19 cellular contexts compared by ENCODE assay signal in genomic region chr2:46956981-46957531, GRCh38. TPM values are rescaled to one million over a fixed set of nuclear protein-coding genes. Genes with fewer than 3 reads are reported as not detected.
DNase-seq lines count a peak whose midpoint lies in the region; ATAC-seq and TF ChIP-seq lines count a peak whose summit lies in the region.
"Had no signal": no experiment of that assay in that cellular context is flagged by ENCODE, and none has a peak within 500 bp of the region (broad histone marks: within the 10 kb centered on the region; RNA-seq: fewer than 3 reads in every experiment).

No MANE protein-coding gene starts in this region.

- intact Hi-C loops in left ventricle myocardium superior (cut with micrococcal nuclease) (no loop called here), right cardiac atrium (cut with DNase I) (no loop called here), thyroid gland (cut with DNase I) (no loop called here)

- H3K27ac Mint-ChIP-seq in T-helper 17 cell: peak overlapping the region; percentile 84

- WGBS in right cardiac atrium: 74% methylated on average over 10 of the region's 10 CpGs
- 37 to 44% methylated on average over 5 to 10 of the region's 10 CpGs for WGBS in thyroid gland, 2 donors

- H3K9me3 ChIP-seq in right cardiac atrium (ENCODE audit: control insufficient read depth, low read length) (no peaks in the 10 kb centered on the region), T-helper 17 cell (ENCODE audit: control insufficient read depth, low read length, poor library complexity, severe bottlenecking) (no peaks in the 10 kb centered on the region), thyroid gland (no peaks in the 10 kb centered on the region)

- CTCF ChIA-PET in GM10248 (lab: Yijun Ruan, JAX): interaction anchor here (1.0 to 1.6 kb wide), 2 partner anchors 15 to 366 kb away, joined by 3 read pairs; no protein-coding TSS in a partner anchor

- H3K27me3 Mint-ChIP-seq in T-helper 17 cell: no peaks in the 10 kb centered on the region

- peaks cover 20% of the 10 kb centered on the region for H3K4me1 Mint-ChIP-seq in T-helper 17 cell

- peaks cover 7% of the 10 kb centered on the region for H3K36me3 Mint-ChIP-seq in T-helper 17 cell (ENCODE audit: low read depth)

- peak; percentile 56 for ATAC-seq in left ventricle myocardium superior
- ATAC-seq in right cardiac atrium: no peak
- no peak for ATAC-seq in T-helper 17 cell

- TF ChIP-seq POLR2A in thyroid gland (IDR thresholded peaks at IDR 0.05): no peak

- TF ChIP-seq CTCF in thyroid gland (IDR thresholded peaks at IDR 0.05) (no peak), GM10248 (IDR thresholded peaks at IDR 0.05; ENCODE audit: control extremely low read depth, extremely low read depth, low read depth, missing control alignments) (no peak)

- POLR2A ChIA-PET in GM10248 (lab: Yijun Ruan, JAX): no interaction called here

- H3K27ac ChIP-seq in right cardiac atrium (ENCODE audit: low read length) (no peak overlapping the region), thyroid gland (peak overlapping the region; percentile 84 to 90 (median 85))
- H3K27ac ChIP-seq: HL-60 had no signal

- DNase-seq in left ventricle myocardium superior (peak; percentile 57), right cardiac atrium (no peak), T-helper 17 cell (no peak), mucosa of gallbladder (ENCODE audit: low spot score) (peak; percentile 80), thyroid gland (peak; percentile 96 to 97), HK-2 (ENCODE audit: unreplicated experiment) (no peak), GM10248 (ENCODE audit: extremely low spot score) (no peak), iPS-NIHi11 (ENCODE audit: low spot score) (no peak)
- DNase-seq: C1 segment of cervical spinal cord, DMS153, EL, GOT3, Karpas-422, MM.1S, NCI-H1417 treated with DMSO at 0.1 percent for 48 hours, NCI-H2081 treated with DMSO at 0.1 percent for 48 hours, NCI-H226, NCI-H774 had no signal

- H3K4me3 Mint-ChIP-seq in T-helper 17 cell: no peak overlapping the region

- H3K4me1 ChIP-seq in right cardiac atrium (ENCODE audit: control insufficient read depth, insufficient read depth, low read length): peaks cover 4% of the 10 kb centered on the region
- H3K4me1 ChIP-seq in thyroid gland: peaks cover 43 to 53% of the 10 kb centered on the region in 2 donors

- H3K36me3 ChIP-seq in thyroid gland: peaks cover 17 to 20% of the 10 kb centered on the region in 2 donors

- H3K27me3 ChIP-seq in right cardiac atrium (ENCODE audit: control insufficient read depth, insufficient read depth) (no peaks in the 10 kb centered on the region), thyroid gland (no peaks in the 10 kb centered on the region)

- H3K4me3 ChIP-seq in right cardiac atrium (ENCODE audit: low read length): no peak overlapping the region
- H3K4me3 ChIP-seq in thyroid gland (replicated peaks in 1 of 3): no peak overlapping the region

RNA-seq across cellular contexts. Expression of gene TTC7A, which starts 16.0 kb away (rescaled TPM):
- total RNA-seq in left ventricle myocardium superior (8.5 TPM), right cardiac atrium (10 to 100 TPM in 1 of 4 donors, 1 to 10 TPM in 3; 6.4 to 10.1 (median 9.2) TPM), T-helper 17 cell (10 to 100 TPM; 56.3 to 63.0 TPM), mucosa of gallbladder (29.3 TPM), thyroid gland (10 to 100 TPM; 27.5 to 46.8 (median 39.5) TPM)
- 6.0 TPM for polyA plus RNA-seq in right cardiac atrium

RNA-seq across cellular contexts. Expression of gene MCFD2, which starts 41.5 kb away (rescaled TPM):
- total RNA-seq in left ventricle myocardium superior (65.6 TPM), right cardiac atrium (100 to 1,000 TPM in 1 of 4 donors, 10 to 100 TPM in 3; 63.9 to 103 (median 75.2) TPM), T-helper 17 cell (10 to 100 TPM; 29.0 to 41.9 TPM), mucosa of gallbladder (78.9 TPM), thyroid gland (100 to 1,000 TPM; 131 to 223 (median 169) TPM)
- 27.1 TPM for polyA plus RNA-seq in right cardiac atrium

Comparison
In these comparisons a context has a peak if more than half of its experiments do, and no peak if none do; other contexts are left out.
1. DNase-seq: peak in left ventricle myocardium superior (single experiment), mucosa of gallbladder (single experiment) and thyroid gland (2 of 2); none in right cardiac atrium (0 of 3), T-helper 17 cell (0 of 3), HK-2 (single experiment), GM10248 (single experiment) and iPS-NIHi11 (single experiment).